In genomic region chr18:23618862-23619387, GRCh38 we compare ENCODE assay signal across 8 cellular contexts. TPM values are rescaled to one million over a fixed set of nuclear protein-coding genes. Genes with fewer than 3 reads are reported as not detected.
DNase-seq lines count a peak whose midpoint lies in the region; ATAC-seq, FAIRE-seq and TF ChIP-seq lines count a peak whose summit lies in the region.

No MANE protein-coding gene starts in this region.

- H3K36me3 Mint-ChIP-seq in stimulated activated naive B cell treated with anti-CD40 and anti-IgM and Interleukin-4, amounts not matched to agents 10 μg/mL and 1 μg/mL and 100 μg/mL, for 72 hours, result no peaks in the 10 kb centered on the region

- DNase-seq in GM06990 (ENCODE audit: extremely low read depth, insufficient read length) (peak; percentile 67), adrenal gland (peak in 5 of 7 donors; percentile 12 to 65 (median 30)), keratinocyte (ENCODE audit: low read depth, low spot score) (no peak), NCI-H1930 (lab: John Stamatoyannopoulos, UW) (no peak), DMS79 treated with DMSO at 0.1 percent for 48 hours (lab: John Stamatoyannopoulos, UW) (no peak)
- DNase-seq in stimulated activated naive B cell treated with anti-CD40 and anti-IgM and Interleukin-4, amounts not matched to agents 10 μg/mL and 1 μg/mL and 100 μg/mL, for 72 hours, result peak; percentile 21

- 30 to 55% (median 36%) methylated on average over 10 to 18 of the region's 18 CpGs for WGBS in adrenal gland, 4 donors

- no peaks in the 10 kb centered on the region for H3K9me1 ChIP-seq in keratinocyte (ENCODE audit: control insufficient read depth, extremely low read depth, insufficient read depth, low read length)

- H3K27ac ChIP-seq in adrenal gland, result peak overlapping the region in 3 of 5 donors; percentile 59 to 76 (median 71)
- no peak overlapping the region for H3K27ac ChIP-seq in keratinocyte (ENCODE audit: control insufficient read depth, insufficient read depth, low read length)

- peak overlapping the region; percentile 43 for H3K4me3 ChIP-seq in GM06990 (replicated peaks; ENCODE audit: low read depth, low read length)
- peak overlapping the region in 3 of 4 donors; percentile 27 to 57 (median 44) for H3K4me3 ChIP-seq in adrenal gland
- H3K4me3 ChIP-seq in keratinocyte (ENCODE audit: control insufficient read depth in 2 of 3, extremely low read depth in 1 of 3, insufficient read depth in 2 of 3, low read depth in 1 of 3, low read length in 3 of 3), result peak overlapping the region; percentile 25 to 54 (median 48)

- H3K27me3 ChIP-seq in GM06990 (replicated peaks; ENCODE audit: control insufficient read depth, insufficient read depth, low read length) (no peaks in the 10 kb centered on the region), adrenal gland (no peaks in the 10 kb centered on the region), keratinocyte (ENCODE audit: control insufficient read depth, extremely low read depth, insufficient read depth, low read length) (peaks cover 19% of the 10 kb centered on the region)

- H3K4me1 ChIP-seq in adrenal gland (replicated peaks in 1 of 2) (peaks cover 13 to 24% of the 10 kb centered on the region in 2 donors), keratinocyte (ENCODE audit: control insufficient read depth, extremely low read depth, insufficient read depth, low read length) (peaks cover 10% of the 10 kb centered on the region)

- peak overlapping the region; percentile 31 for H3K9ac ChIP-seq in keratinocyte (ENCODE audit: control insufficient read depth, extremely low read depth, insufficient read depth, low read length)

- H4K20me1 ChIP-seq in keratinocyte (ENCODE audit: control insufficient read depth, extremely low read depth, insufficient read depth, low read length), result no peaks in the 10 kb centered on the region

- H3K36me3 ChIP-seq in GM06990 (ENCODE audit: control insufficient read depth, insufficient read depth, low read length) (no peaks in the 10 kb centered on the region), adrenal gland (replicated peaks in 1 of 2) (no peaks in the 10 kb centered on the region), keratinocyte (ENCODE audit: control insufficient read depth in 2 of 2, extremely low read depth in 1 of 2, insufficient read depth in 2 of 2, low read length in 2 of 2) (no peaks in the 10 kb centered on the region)

- peaks cover 10 to 26% of the 10 kb centered on the region in 2 donors for H3K4me1 Mint-ChIP-seq in stimulated activated naive B cell treated with anti-CD40 and anti-IgM and Interleukin-4, amounts not matched to agents 10 μg/mL and 1 μg/mL and 100 μg/mL, for 72 hours

- peak; percentile 39 for ATAC-seq in HG02678 (IDR thresholded peaks at IDR 0.05; ENCODE audit: unreplicated experiment)
- peak; percentile 62 to 69 for ATAC-seq in stimulated activated naive B cell treated with anti-CD40 and anti-IgM and Interleukin-4, amounts not matched to agents 10 μg/mL and 1 μg/mL and 100 μg/mL, for 72 hours (replicated peaks)
- no peak for ATAC-seq in HG03521 (IDR thresholded peaks at IDR 0.05; ENCODE audit: unreplicated experiment)

- peak overlapping the region; percentile 75 for H3K27ac Mint-ChIP-seq in stimulated activated naive B cell treated with anti-CD40 and anti-IgM and Interleukin-4, amounts not matched to agents 10 μg/mL and 1 μg/mL and 100 μg/mL, for 72 hours

- FAIRE-seq in keratinocyte (lab: Jason Lieb, UNC), result no peak

- H3K9me3 ChIP-seq in adrenal gland (replicated peaks in 1 of 3), result no peaks in the 10 kb centered on the region
- H3K9me3 ChIP-seq in keratinocyte (ENCODE audit: control insufficient read depth, low read depth, low read length), result no peaks in the 10 kb centered on the region

- H3K27me3 Mint-ChIP-seq in stimulated activated naive B cell treated with anti-CD40 and anti-IgM and Interleukin-4, amounts not matched to agents 10 μg/mL and 1 μg/mL and 100 μg/mL, for 72 hours, result peaks cover 38 to 47% of the 10 kb centered on the region in 2 donors

- H3K4me3 Mint-ChIP-seq in stimulated activated naive B cell treated with anti-CD40 and anti-IgM and Interleukin-4, amounts not matched to agents 10 μg/mL and 1 μg/mL and 100 μg/mL, for 72 hours, result peak overlapping the region; percentile 79 to 82

- intact Hi-C loops in adrenal gland (cut with DNase I), result no loop called here

- peak overlapping the region; percentile 71 for H3K4me2 ChIP-seq in keratinocyte (ENCODE audit: control insufficient read depth, extremely low read depth, insufficient read depth, low read depth, low read length)

- dilution Hi-C loops in keratinocyte (cut with MboI; ENCODE audit: extremely low pct_ligation_motif_present, low sequenced_read_pairs), result no loop called here

- peak overlapping the region; percentile 89 for H2AFZ ChIP-seq in keratinocyte (ENCODE audit: control insufficient read depth, low read length)

- H3K9me3 Mint-ChIP-seq in stimulated activated naive B cell treated with anti-CD40 and anti-IgM and Interleukin-4, amounts not matched to agents 10 μg/mL and 1 μg/mL and 100 μg/mL, for 72 hours, result no peaks in the 10 kb centered on the region

- no peaks in the 10 kb centered on the region for H3K79me2 ChIP-seq in keratinocyte (ENCODE audit: control insufficient read depth, insufficient read depth, low read length)

- TF ChIP-seq CTCF in GM06990 (IDR thresholded peaks at IDR 0.05; ENCODE audit: insufficient read depth, low read length, poor library complexity, severe bottlenecking) (peak; percentile 25), adrenal gland (IDR thresholded peaks at IDR 0.05) (peak in 1 of 6 experiments; percentile 1), keratinocyte (optimal IDR thresholded peaks at IDR 0.05 in 1 of 3, IDR thresholded peaks at IDR 0.05 in 1 of 3, conservative IDR thresholded peaks at IDR 0.05 in 1 of 3; ENCODE audit: extremely low read depth in 1 of 3, insufficient read depth in 2 of 3, low read length in 3 of 3) (peak in 1 of 3 experiments; percentile 4)

- no peak for TF ChIP-seq POLR2A in adrenal gland (IDR thresholded peaks at IDR 0.05)

RNA-seq across cellular contexts. Expression of gene NPC1, which starts 32.6 kb away (rescaled TPM):
- total RNA-seq in adrenal gland, result 1,000 to 10,000 TPM in 1 of 8 donors, 100 to 1,000 TPM in 5, 10 to 100 TPM in 2; 93.6 to 1,631 (median 117) TPM
- 100 to 1,000 TPM in 1 of 3 donors, 10 to 100 TPM in 2; 38.3 to 361 (median 71.3) TPM for polyA plus RNA-seq in adrenal gland
- 43.0 to 57.8 TPM (median 49.9 TPM) in 3 replicates for polyA plus RNA-seq in keratinocyte
- polyA plus RNA-seq in keratinocyte (2011; ENCODE audit: low read depth), result 67.7 TPM
- 16.7 and 21.3 TPM in 2 replicates for polyA plus RNA-seq in keratinocyte (2011; cell fraction: cytosol; rRNA removed)
- 137 and 162 TPM in 2 replicates for polyA plus RNA-seq in keratinocyte (2011; cell fraction: nucleus; rRNA removed)
- 36.4 and 73.2 TPM in 2 replicates for polyA plus RNA-seq in keratinocyte (2012; ENCODE audit: low replicate concordance)
- 114 to 172 TPM (median 130 TPM) in 3 replicates for polyA minus RNA-seq in keratinocyte
- 45.1 TPM for polyA minus RNA-seq in keratinocyte (2011; cell fraction: cytosol; rRNA and poly(A)+ RNA removed)
- polyA minus RNA-seq in keratinocyte (2011; cell fraction: nucleus; rRNA and poly(A)+ RNA removed), result 175 and 222 TPM in 2 replicates

RNA-seq across cellular contexts. Expression of gene ANKRD29, which starts 43.8 kb away (rescaled TPM):
- total RNA-seq in adrenal gland, result 10 to 100 TPM in 4 of 8 donors, 1 to 10 TPM in 4; 5.8 to 24.9 (median 10.6) TPM
- polyA plus RNA-seq in adrenal gland (10 to 100 TPM in 1 of 3 donors, 1 to 10 TPM in 2; 5.3 to 20.9 (median 7.6) TPM), keratinocyte (2.4 to 8.5 TPM (median 3.7 TPM) in 3 replicates)
- 3.0 TPM for polyA plus RNA-seq in keratinocyte (2011; ENCODE audit: low read depth)
- polyA plus RNA-seq in keratinocyte (2011; cell fraction: cytosol; rRNA removed), result 6.0 and 7.8 TPM in 2 replicates
- polyA plus RNA-seq in keratinocyte (2011; cell fraction: nucleus; rRNA removed), result 18.1 and 18.7 TPM in 2 replicates
- polyA plus RNA-seq in keratinocyte (2012; ENCODE audit: low replicate concordance), result 1.9 and 2.9 TPM in 2 replicates
- polyA minus RNA-seq in keratinocyte, result 2.3 to 5.6 TPM (median 3.3 TPM) in 3 replicates
- polyA minus RNA-seq in keratinocyte (2011; cell fraction: cytosol; rRNA and poly(A)+ RNA removed), result 5.0 TPM
- polyA minus RNA-seq in keratinocyte (2011; cell fraction: nucleus; rRNA and poly(A)+ RNA removed), result 4.9 and 6.1 TPM in 2 replicates

Comparison
In these comparisons a context has a peak if more than half of its experiments do, and no peak if none do; other contexts are left out.
1. DNase-seq: peak in GM06990 (single experiment), adrenal gland (5 of 7) and stimulated activated naive B cell treated with anti-CD40 and anti-IgM and Interleukin-4, amounts not matched to agents 10 μg/mL and 1 μg/mL and 100 μg/mL, for 72 hours (single experiment); none in keratinocyte (single experiment), NCI-H1930 (0 of 2) and DMS79 treated with DMSO at 0.1 percent for 48 hours (single experiment).
2. Peak in every context shown above with its lines, with median percentiles within 50 percentile points of each other: H3K4me3 ChIP-seq.